Comparison of ENCODE assay signal across 12 cellular contexts in the genomic region with DNA sequence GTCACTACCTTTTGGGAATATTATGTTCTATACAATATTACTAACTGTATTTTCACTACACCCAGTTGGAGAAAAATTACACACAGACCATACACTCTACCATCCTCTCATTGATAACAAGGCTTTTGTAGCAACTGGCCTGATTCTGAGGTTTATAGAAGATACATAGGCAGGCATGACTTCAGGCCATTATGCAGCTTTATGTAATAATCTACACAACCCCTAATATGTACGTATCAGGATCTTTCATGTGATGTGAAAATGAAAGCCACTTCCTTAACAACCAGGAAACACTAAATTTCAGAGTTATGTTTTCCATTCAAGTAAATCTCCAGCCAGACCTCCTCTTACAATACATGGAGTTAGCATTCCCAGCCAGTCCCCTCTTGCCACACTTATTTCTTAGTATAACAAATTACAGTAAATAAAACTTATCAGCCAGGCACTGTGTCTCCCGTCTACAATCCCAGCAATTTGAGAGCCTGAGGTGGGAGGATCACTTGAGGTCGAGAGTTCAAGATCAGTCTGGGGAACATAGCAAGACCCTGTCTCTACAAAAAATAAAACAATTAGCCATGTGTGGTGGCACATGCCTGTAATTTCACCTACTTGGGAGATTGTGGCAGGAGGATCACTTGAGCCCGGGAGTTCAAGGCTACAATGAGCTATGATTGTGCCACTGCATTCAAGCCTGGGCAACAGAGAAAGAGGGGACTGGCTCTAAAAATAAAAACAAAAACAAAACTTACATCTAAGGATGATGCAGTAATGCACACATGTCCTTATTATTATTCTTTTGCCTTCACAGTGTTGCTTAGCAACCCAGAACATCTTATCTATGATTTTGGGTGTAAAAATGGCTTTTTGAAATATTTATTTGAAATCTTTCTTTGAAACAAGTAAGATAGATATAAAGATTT. TPM values are rescaled to one million over a fixed set of nuclear protein-coding genes. Genes with fewer than 3 reads are reported as not detected.
DNase-seq lines count a peak whose midpoint lies in the region; ATAC-seq, FAIRE-seq and TF ChIP-seq lines count a peak whose summit lies in the region.
"Had no signal": no experiment of that assay in that cellular context is flagged by ENCODE, and none has a peak within 500 bp of the region (broad histone marks: within the 10 kb centered on the region; RNA-seq: fewer than 3 reads in every experiment).

No MANE protein-coding gene starts in this region.

- peak overlapping the region; percentile 27 for H3K27ac Mint-ChIP-seq in activated CD8-positive, alpha-beta memory T cell treated with anti-CD3 and anti-CD28 coated beads, Interleukin-2, amount 10 ng/mL, durations not matched to agents 7 days and 5 days
- H3K27ac Mint-ChIP-seq in activated CD8-positive, alpha-beta T cell treated with anti-CD3 and anti-CD28 coated beads for 36 hours: no peak overlapping the region

- H3K36me3 ChIP-seq in pancreas: no peaks in the 10 kb centered on the region
- H3K36me3 ChIP-seq: heart left ventricle had no signal

- no peak overlapping the region for H3K4me3 Mint-ChIP-seq in activated CD8-positive, alpha-beta memory T cell treated with anti-CD3 and anti-CD28 coated beads, Interleukin-2, amount 10 ng/mL, durations not matched to agents 7 days and 5 days
- no peak overlapping the region for H3K4me3 Mint-ChIP-seq in activated CD8-positive, alpha-beta T cell treated with anti-CD3 and anti-CD28 coated beads for 36 hours

- no peak overlapping the region for H3K27ac ChIP-seq in pancreas
- H3K27ac ChIP-seq: heart left ventricle had no signal

- CTCF ChIA-PET in activated CD8-positive, alpha-beta memory T cell treated with anti-CD3 and anti-CD28 coated beads, Interleukin-2, amount 10 ng/mL, durations not matched to agents 7 days and 5 days (lab: Charles Lee): interaction anchor here (1.5 kb wide), 1 partner anchor 19 kb away, joined by 3 read pairs; no protein-coding TSS in a partner anchor
- CTCF ChIA-PET in activated CD8-positive, alpha-beta T cell treated with anti-CD3 and anti-CD28 coated beads for 36 hours (lab: Charles Lee): no interaction called here

- intact Hi-C loops in activated CD8-positive, alpha-beta T cell treated with anti-CD3 and anti-CD28 coated beads for 36 hours (cut with micrococcal nuclease): no loop called here
- intact Hi-C loops in pancreas (cut with DNase I): no loop called here

- peaks cover 3% of the 10 kb centered on the region for H3K9me3 Mint-ChIP-seq in activated CD8-positive, alpha-beta memory T cell treated with anti-CD3 and anti-CD28 coated beads, Interleukin-2, amount 10 ng/mL, durations not matched to agents 7 days and 5 days (ENCODE audit: low read depth)
- no peaks in the 10 kb centered on the region for H3K9me3 Mint-ChIP-seq in activated CD8-positive, alpha-beta T cell treated with anti-CD3 and anti-CD28 coated beads for 36 hours

- H3K4me1 ChIP-seq in pancreas: peaks cover 0 to 5% (median 0%) of the 10 kb centered on the region in 3 donors

- no peak overlapping the region for H3K4me3 ChIP-seq in pancreas
- H3K4me3 ChIP-seq: heart left ventricle had no signal

- peak; percentile 53 for ATAC-seq in activated CD8-positive, alpha-beta memory T cell treated with anti-CD3 and anti-CD28 coated beads, Interleukin-2, amount 10 ng/mL, durations not matched to agents 7 days and 5 days
- ATAC-seq in HG03342 (IDR thresholded peaks at IDR 0.05; ENCODE audit: unreplicated experiment): peak; percentile 75
- ATAC-seq in activated CD8-positive, alpha-beta T cell treated with anti-CD3 and anti-CD28 coated beads for 36 hours: peak; percentile 39
- peak in 2 of 4 donors; percentile 18 to 55 for ATAC-seq in pancreas
- no peak for ATAC-seq in HG03135 (IDR thresholded peaks at IDR 0.05; ENCODE audit: unreplicated experiment)
- no peak for ATAC-seq in HG03571 (IDR thresholded peaks at IDR 0.05; ENCODE audit: unreplicated experiment)
- ATAC-seq in GM21367 (IDR thresholded peaks at IDR 0.05; ENCODE audit: unreplicated experiment): no peak
- ATAC-seq: heart left ventricle had no signal

- no peaks in the 10 kb centered on the region for H3K9me3 ChIP-seq in pancreas
- H3K9me3 ChIP-seq: heart left ventricle had no signal

- TF ChIP-seq CTCF in activated CD8-positive, alpha-beta T cell treated with anti-CD3 and anti-CD28 coated beads for 36 hours (IDR thresholded peaks at IDR 0.05): no peak
- TF ChIP-seq CTCF in pancreas (IDR thresholded peaks at IDR 0.05): no peak

- peaks cover 7% of the 10 kb centered on the region for H3K4me1 Mint-ChIP-seq in activated CD8-positive, alpha-beta memory T cell treated with anti-CD3 and anti-CD28 coated beads, Interleukin-2, amount 10 ng/mL, durations not matched to agents 7 days and 5 days
- H3K4me1 Mint-ChIP-seq in activated CD8-positive, alpha-beta T cell treated with anti-CD3 and anti-CD28 coated beads for 36 hours (ENCODE audit: low read depth): peaks cover 7% of the 10 kb centered on the region

- H3K36me3 Mint-ChIP-seq in activated CD8-positive, alpha-beta memory T cell treated with anti-CD3 and anti-CD28 coated beads, Interleukin-2, amount 10 ng/mL, durations not matched to agents 7 days and 5 days: peaks cover 4% of the 10 kb centered on the region
- no peaks in the 10 kb centered on the region for H3K36me3 Mint-ChIP-seq in activated CD8-positive, alpha-beta T cell treated with anti-CD3 and anti-CD28 coated beads for 36 hours (ENCODE audit: low read depth)

- H3K27me3 Mint-ChIP-seq in activated CD8-positive, alpha-beta memory T cell treated with anti-CD3 and anti-CD28 coated beads, Interleukin-2, amount 10 ng/mL, durations not matched to agents 7 days and 5 days: no peaks in the 10 kb centered on the region
- no peaks in the 10 kb centered on the region for H3K27me3 Mint-ChIP-seq in activated CD8-positive, alpha-beta T cell treated with anti-CD3 and anti-CD28 coated beads for 36 hours

- 52 to 60% methylated on average over 4 of the region's 4 CpGs for WGBS in pancreas, 2 donors

- POLR2A ChIA-PET in activated CD8-positive, alpha-beta T cell treated with anti-CD3 and anti-CD28 coated beads for 36 hours (lab: Charles Lee): no interaction called here

- no peaks in the 10 kb centered on the region for H3K27me3 ChIP-seq in pancreas
- H3K27me3 ChIP-seq: heart left ventricle had no signal

- DNase-seq in activated CD8-positive, alpha-beta memory T cell treated with anti-CD3 and anti-CD28 coated beads, Interleukin-2, amount 10 ng/mL, durations not matched to agents 7 days and 5 days: no peak
- no peak for DNase-seq in activated CD8-positive, alpha-beta memory T cell treated with anti-CD3 and anti-CD28 coated beads for 24 hours
- DNase-seq in activated CD8-positive, alpha-beta T cell treated with anti-CD3 and anti-CD28 coated beads for 36 hours: no peak
- DNase-seq in pancreas: no peak
- DNase-seq: effector CD8-positive, alpha-beta T cell; heart left ventricle; NCI-H524 had no signal

- peak; percentile 29 for FAIRE-seq in pancreas (lab: Jason Lieb, UNC)
- FAIRE-seq: HTR-8/SVneo had no signal

RNA-seq across cellular contexts. Expression of a gene that starts 10.4 kb away (rescaled TPM):
- total RNA-seq in activated CD8-positive, alpha-beta memory T cell treated with anti-CD3 and anti-CD28 coated beads, Interleukin-2, amount 10 ng/mL, durations not matched to agents 7 days and 5 days: 100 to 1,000 TPM; 104 to 112 TPM
- total RNA-seq in activated CD8-positive, alpha-beta T cell treated with anti-CD3 and anti-CD28 coated beads for 36 hours: 10 to 100 TPM; 81.1 to 85.6 TPM
- 10 to 100 TPM; 17.3 to 39.6 (median 24.7) TPM for total RNA-seq in pancreas
- polyA plus RNA-seq in pancreas: 1 to 10 TPM; 3.6 to 7.0 TPM

Comparison
In these comparisons a context has a peak if more than half of its experiments do, and no peak if none do; other contexts are left out.
1. ATAC-seq: peak in activated CD8-positive, alpha-beta memory T cell treated with anti-CD3 and anti-CD28 coated beads, Interleukin-2, amount 10 ng/mL, durations not matched to agents 7 days and 5 days (single experiment), HG03342 (single experiment) and activated CD8-positive, alpha-beta T cell treated with anti-CD3 and anti-CD28 coated beads for 36 hours (single experiment); none in HG03135 (single experiment), HG03571 (single experiment) and GM21367 (single experiment).